1 cellular context compared by ENCODE assay signal in genomic region chr6:57190140-57190539, GRCh38.
TF ChIP-seq lines count a peak whose summit lies in the region.

No MANE protein-coding gene starts in this region.

TF ChIP-seq in K562, 482 proteins besides CTCF, POLR2A, EP300 and RAD21 (continued from another document):
- TF ChIP-seq STAT6 (CRISPR knock-in tag; IDR thresholded peaks at IDR 0.05) (no peak), CEBPB (tag; IDR thresholded peaks at IDR 0.05) (peak; percentile 59), ZKSCAN3 (CRISPR knock-in tag; IDR thresholded peaks at IDR 0.05) (no peak), ZNF224 (CRISPR knock-in tag; IDR thresholded peaks at IDR 0.05) (no peak), CEBPG (CRISPR knock-in tag; IDR thresholded peaks at IDR 0.05) (no peak), CEBPG (tag; conservative IDR thresholded peaks at IDR 0.05 in 1 of 2, IDR thresholded peaks at IDR 0.05 in 1 of 2) (peak in 1 of 2 experiments; percentile 35; a peak in 1 of 4 replicates), ETV6 (IDR thresholded peaks at IDR 0.05; ENCODE audit: borderline replicate concordance in 1 of 2, low read depth in 2 of 2, low read length in 1 of 2) (no peak), ETV6 (CRISPR knock-in tag; IDR thresholded peaks at IDR 0.05; ENCODE audit: borderline replicate concordance) (no peak), SRSF1 (IDR thresholded peaks at IDR 0.05; ENCODE audit: low read depth, low read length) (no peak), MYBL2 (IDR thresholded peaks at IDR 0.05; ENCODE audit: low read depth) (no peak), MYBL2 (CRISPR knock-in tag; IDR thresholded peaks at IDR 0.05; ENCODE audit: borderline replicate concordance) (no peak), ELF1 (tag; IDR thresholded peaks at IDR 0.05) (no peak), TCF7L2 (IDR thresholded peaks at IDR 0.05; ENCODE audit: low read depth, low read length) (no peak), PKNOX1 (IDR thresholded peaks at IDR 0.05) (no peak), RFX7 (CRISPR knock-in tag; IDR thresholded peaks at IDR 0.05) (no peak), RFX5 (IDR thresholded peaks at IDR 0.05; ENCODE audit: low read depth, low read length) (no peak), ZHX1 (conservative IDR thresholded peaks at IDR 0.05; ENCODE audit: low read length) (no peak), ZNF384 (IDR thresholded peaks at IDR 0.05; ENCODE audit: low read depth, low read length) (peak; percentile 42; the same call in 1 of the 2 replicates), TARDBP (IDR thresholded peaks at IDR 0.05) (no peak)
- TF ChIP-seq, protein P1, sequence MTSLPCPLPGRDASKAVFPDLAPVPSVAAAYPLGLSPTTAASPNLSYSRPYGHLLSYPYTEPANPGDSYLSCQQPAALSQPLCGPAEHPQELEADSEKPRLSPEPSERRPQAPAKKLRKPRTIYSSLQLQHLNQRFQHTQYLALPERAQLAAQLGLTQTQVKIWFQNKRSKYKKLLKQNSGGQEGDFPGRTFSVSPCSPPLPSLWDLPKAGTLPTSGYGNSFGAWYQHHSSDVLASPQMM (CRISPR knock-in tag; IDR thresholded peaks at IDR 0.05), result no peak
- TF ChIP-seq, protein P2, sequence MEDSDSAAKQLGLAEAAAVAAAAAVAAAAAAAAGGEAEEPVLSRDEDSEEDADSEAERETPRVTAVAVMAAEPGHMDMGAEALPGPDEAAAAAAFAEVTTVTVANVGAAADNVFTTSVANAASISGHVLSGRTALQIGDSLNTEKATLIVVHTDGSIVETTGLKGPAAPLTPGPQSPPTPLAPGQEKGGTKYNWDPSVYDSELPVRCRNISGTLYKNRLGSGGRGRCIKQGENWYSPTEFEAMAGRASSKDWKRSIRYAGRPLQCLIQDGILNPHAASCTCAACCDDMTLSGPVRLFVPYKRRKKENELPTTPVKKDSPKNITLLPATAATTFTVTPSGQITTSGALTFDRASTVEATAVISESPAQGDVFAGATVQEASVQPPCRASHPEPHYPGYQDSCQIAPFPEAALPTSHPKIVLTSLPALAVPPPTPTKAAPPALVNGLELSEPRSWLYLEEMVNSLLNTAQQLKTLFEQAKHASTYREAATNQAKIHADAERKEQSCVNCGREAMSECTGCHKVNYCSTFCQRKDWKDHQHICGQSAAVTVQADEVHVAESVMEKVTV (CRISPR knock-in tag; IDR thresholded peaks at IDR 0.05), result no peak; the same call in 1 of the 2 replicates
- TF ChIP-seq, protein P3, sequence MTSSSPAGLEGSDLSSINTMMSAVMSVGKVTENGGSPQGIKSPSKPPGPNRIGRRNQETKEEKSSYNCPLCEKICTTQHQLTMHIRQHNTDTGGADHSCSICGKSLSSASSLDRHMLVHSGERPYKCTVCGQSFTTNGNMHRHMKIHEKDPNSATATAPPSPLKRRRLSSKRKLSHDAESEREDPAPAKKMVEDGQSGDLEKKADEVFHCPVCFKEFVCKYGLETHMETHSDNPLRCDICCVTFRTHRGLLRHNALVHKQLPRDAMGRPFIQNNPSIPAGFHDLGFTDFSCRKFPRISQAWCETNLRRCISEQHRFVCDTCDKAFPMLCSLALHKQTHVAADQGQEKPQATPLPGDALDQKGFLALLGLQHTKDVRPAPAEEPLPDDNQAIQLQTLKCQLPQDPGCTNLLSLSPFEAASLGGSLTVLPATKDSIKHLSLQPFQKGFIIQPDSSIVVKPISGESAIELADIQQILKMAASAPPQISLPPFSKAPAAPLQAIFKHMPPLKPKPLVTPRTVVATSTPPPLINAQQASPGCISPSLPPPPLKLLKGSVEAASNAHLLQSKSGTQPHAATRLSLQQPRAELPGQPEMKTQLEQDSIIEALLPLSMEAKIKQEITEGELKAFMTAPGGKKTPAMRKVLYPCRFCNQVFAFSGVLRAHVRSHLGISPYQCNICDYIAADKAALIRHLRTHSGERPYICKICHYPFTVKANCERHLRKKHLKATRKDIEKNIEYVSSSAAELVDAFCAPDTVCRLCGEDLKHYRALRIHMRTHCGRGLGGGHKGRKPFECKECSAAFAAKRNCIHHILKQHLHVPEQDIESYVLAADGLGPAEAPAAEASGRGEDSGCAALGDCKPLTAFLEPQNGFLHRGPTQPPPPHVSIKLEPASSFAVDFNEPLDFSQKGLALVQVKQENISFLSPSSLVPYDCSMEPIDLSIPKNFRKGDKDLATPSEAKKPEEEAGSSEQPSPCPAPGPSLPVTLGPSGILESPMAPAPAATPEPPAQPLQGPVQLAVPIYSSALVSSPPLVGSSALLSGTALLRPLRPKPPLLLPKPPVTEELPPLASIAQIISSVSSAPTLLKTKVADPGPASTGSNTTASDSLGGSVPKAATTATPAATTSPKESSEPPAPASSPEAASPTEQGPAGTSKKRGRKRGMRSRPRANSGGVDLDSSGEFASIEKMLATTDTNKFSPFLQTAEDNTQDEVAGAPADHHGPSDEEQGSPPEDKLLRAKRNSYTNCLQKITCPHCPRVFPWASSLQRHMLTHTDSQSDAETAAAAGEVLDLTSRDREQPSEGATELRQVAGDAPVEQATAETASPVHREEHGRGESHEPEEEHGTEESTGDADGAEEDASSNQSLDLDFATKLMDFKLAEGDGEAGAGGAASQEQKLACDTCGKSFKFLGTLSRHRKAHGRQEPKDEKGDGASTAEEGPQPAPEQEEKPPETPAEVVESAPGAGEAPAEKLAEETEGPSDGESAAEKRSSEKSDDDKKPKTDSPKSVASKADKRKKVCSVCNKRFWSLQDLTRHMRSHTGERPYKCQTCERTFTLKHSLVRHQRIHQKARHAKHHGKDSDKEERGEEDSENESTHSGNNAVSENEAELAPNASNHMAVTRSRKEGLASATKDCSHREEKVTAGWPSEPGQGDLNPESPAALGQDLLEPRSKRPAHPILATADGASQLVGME (CRISPR knock-in tag; IDR thresholded peaks at IDR 0.05), result no peak
